Comparison of ENCODE assay signal across 2 cellular contexts in the genomic region with DNA sequence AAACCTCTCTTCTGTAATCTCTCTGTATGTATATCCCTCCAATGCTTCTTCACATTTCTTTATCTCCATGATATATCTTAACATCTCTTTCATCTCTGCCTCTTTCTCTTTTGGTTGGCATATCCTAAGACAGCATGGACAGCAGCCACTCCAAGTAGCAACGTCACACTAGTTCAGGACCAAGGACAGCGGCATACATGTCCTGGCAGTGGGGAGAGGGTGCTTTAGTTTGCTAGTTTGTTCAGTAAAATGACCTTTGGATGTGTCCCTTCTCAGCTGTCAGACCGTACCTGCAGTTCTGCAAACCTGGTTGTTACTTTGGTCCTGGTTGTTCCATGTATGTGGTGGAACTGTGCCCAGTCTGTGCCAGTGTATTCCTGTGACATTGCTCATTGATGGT.
TF ChIP-seq lines count a peak whose summit lies in the region.

No MANE protein-coding gene starts in this region.

TF ChIP-seq in Ishikawa, 13 proteins besides CTCF, POLR2A, EP300 and RAD21 (continued from another document):
- TF ChIP-seq, protein P1, sequence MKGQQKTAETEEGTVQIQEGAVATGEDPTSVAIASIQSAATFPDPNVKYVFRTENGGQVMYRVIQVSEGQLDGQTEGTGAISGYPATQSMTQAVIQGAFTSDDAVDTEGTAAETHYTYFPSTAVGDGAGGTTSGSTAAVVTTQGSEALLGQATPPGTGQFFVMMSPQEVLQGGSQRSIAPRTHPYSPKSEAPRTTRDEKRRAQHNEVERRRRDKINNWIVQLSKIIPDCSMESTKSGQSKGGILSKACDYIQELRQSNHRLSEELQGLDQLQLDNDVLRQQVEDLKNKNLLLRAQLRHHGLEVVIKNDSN (IDR thresholded peaks at IDR 0.05), result no peak
- no peak for TF ChIP-seq CEBPB (IDR thresholded peaks at IDR 0.05)
- TF ChIP-seq, protein P2, sequence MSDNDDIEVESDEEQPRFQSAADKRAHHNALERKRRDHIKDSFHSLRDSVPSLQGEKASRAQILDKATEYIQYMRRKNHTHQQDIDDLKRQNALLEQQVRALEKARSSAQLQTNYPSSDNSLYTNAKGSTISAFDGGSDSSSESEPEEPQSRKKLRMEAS (IDR thresholded peaks at IDR 0.05), result 0 out of 2 replicates have a peak, but pooled peaks have one; percentile 37
- no peak for TF ChIP-seq YY1 (IDR thresholded peaks at IDR 0.05; ENCODE audit: low read depth)

TF ChIP-seq in GM12878, 131 proteins besides CTCF, POLR2A, EP300 and RAD21 (continued from another document):
- TF ChIP-seq, protein P3, sequence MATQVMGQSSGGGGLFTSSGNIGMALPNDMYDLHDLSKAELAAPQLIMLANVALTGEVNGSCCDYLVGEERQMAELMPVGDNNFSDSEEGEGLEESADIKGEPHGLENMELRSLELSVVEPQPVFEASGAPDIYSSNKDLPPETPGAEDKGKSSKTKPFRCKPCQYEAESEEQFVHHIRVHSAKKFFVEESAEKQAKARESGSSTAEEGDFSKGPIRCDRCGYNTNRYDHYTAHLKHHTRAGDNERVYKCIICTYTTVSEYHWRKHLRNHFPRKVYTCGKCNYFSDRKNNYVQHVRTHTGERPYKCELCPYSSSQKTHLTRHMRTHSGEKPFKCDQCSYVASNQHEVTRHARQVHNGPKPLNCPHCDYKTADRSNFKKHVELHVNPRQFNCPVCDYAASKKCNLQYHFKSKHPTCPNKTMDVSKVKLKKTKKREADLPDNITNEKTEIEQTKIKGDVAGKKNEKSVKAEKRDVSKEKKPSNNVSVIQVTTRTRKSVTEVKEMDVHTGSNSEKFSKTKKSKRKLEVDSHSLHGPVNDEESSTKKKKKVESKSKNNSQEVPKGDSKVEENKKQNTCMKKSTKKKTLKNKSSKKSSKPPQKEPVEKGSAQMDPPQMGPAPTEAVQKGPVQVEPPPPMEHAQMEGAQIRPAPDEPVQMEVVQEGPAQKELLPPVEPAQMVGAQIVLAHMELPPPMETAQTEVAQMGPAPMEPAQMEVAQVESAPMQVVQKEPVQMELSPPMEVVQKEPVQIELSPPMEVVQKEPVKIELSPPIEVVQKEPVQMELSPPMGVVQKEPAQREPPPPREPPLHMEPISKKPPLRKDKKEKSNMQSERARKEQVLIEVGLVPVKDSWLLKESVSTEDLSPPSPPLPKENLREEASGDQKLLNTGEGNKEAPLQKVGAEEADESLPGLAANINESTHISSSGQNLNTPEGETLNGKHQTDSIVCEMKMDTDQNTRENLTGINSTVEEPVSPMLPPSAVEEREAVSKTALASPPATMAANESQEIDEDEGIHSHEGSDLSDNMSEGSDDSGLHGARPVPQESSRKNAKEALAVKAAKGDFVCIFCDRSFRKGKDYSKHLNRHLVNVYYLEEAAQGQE (IDR thresholded peaks at IDR 0.05; ENCODE audit: low read depth, low read length), result peak; percentile 98
